Comparison of ENCODE assay signal across 15 cellular contexts in genomic region chr1:24486296-24487065, GRCh38. TPM values are rescaled to one million over a fixed set of nuclear protein-coding genes. Genes with fewer than 3 reads are reported as not detected.
DNase-seq lines count a peak whose midpoint lies in the region; ATAC-seq and TF ChIP-seq lines count a peak whose summit lies in the region.
"Had no signal": no experiment of that assay in that cellular context is flagged by ENCODE, and none has a peak within 500 bp of the region (broad histone marks: within the 10 kb centered on the region; RNA-seq: fewer than 3 reads in every experiment).

No MANE protein-coding gene starts in this region.

- no peak for ATAC-seq in activated naive CD4-positive, alpha-beta T cell treated with anti-CD3 and anti-CD28 coated beads, Interleukin-2, amount 50 U/mL, for 72 hours
- ATAC-seq in HG02970 (IDR thresholded peaks at IDR 0.05; ENCODE audit: low FRiP score, unreplicated experiment) = no peak
- ATAC-seq: lower lobe of right lung, Panc1 had no signal

- TF ChIP-seq CTCF in thyroid gland (IDR thresholded peaks at IDR 0.05) = no peak

- H3K4me1 ChIP-seq in thyroid gland = no peaks in the 10 kb centered on the region
- H3K4me1 ChIP-seq: transverse colon had no signal

- no peaks in the 10 kb centered on the region for H3K27me3 ChIP-seq in thyroid gland
- H3K27me3 ChIP-seq: transverse colon had no signal

- H3K9me3 ChIP-seq in thyroid gland = no peaks in the 10 kb centered on the region
- H3K9me3 ChIP-seq: lower lobe of right lung, transverse colon had no signal

- peaks cover 0 to 5% of the 10 kb centered on the region in 2 donors for H3K9me3 Mint-ChIP-seq in activated naive CD4-positive, alpha-beta T cell treated with anti-CD3 and anti-CD28 coated beads, Interleukin-2, amount 50 U/mL, for 72 hours

- no peak overlapping the region for H3K27ac ChIP-seq in thyroid gland
- H3K27ac ChIP-seq: lower lobe of right lung, transverse colon had no signal

- DNase-seq in activated gamma-delta T cell treated with Interleukin-2 at 50 U/mL for 16 hours (peak; percentile 34), activated gamma-delta T cell (lab: John Stamatoyannopoulos, UW) (no peak), T-helper 1 cell (peak in 4 of 5 donors; percentile 35 to 63 (median 50)), thyroid gland (no peak), midbrain (lab: John Stamatoyannopoulos, UW) (no peak)
- no peak for DNase-seq in activated naive CD4-positive, alpha-beta T cell treated with anti-CD3 and anti-CD28 coated beads, Interleukin-2, amount 50 U/mL, for 72 hours (ENCODE audit: low spot score in 2 of 2)
- peak; percentile 25 to 84 (median 64) for DNase-seq in stimulated activated naive CD4-positive, alpha-beta T cell (lab: John Stamatoyannopoulos, UW)
- DNase-seq: amygdala, Calu3, lower lobe of right lung, NCI-H1694, NCI-H510A treated with DMSO at 0.1 percent for 48 hours, transverse colon had no signal

- 85 to 91% methylated on average over 9 of the region's 9 CpGs for WGBS in thyroid gland, 2 donors

- H3K36me3 ChIP-seq in thyroid gland = no peaks in the 10 kb centered on the region
- H3K36me3 ChIP-seq: lower lobe of right lung, transverse colon had no signal

- TF ChIP-seq POLR2A in thyroid gland (IDR thresholded peaks at IDR 0.05) = no peak

- H3K27ac Mint-ChIP-seq in activated naive CD4-positive, alpha-beta T cell treated with anti-CD3 and anti-CD28 coated beads, Interleukin-2, amount 50 U/mL, for 72 hours = peak overlapping the region; percentile 83 to 85

- peaks cover 0 to 25% of the 10 kb centered on the region in 2 donors for H3K36me3 Mint-ChIP-seq in activated naive CD4-positive, alpha-beta T cell treated with anti-CD3 and anti-CD28 coated beads, Interleukin-2, amount 50 U/mL, for 72 hours

- intact Hi-C loops in thyroid gland (cut with DNase I) = no loop called here

- no peak overlapping the region for H3K4me3 ChIP-seq in thyroid gland (replicated peaks in 1 of 3)
- H3K4me3 ChIP-seq: lower lobe of right lung, transverse colon had no signal

RNA-seq across cellular contexts. Expression of gene RCAN3, which starts 16.2 kb away (rescaled TPM):
- total RNA-seq in activated naive CD4-positive, alpha-beta T cell treated with anti-CD3 and anti-CD28 coated beads, Interleukin-2, amount 50 U/mL, for 72 hours = 10 to 100 TPM; 43.6 to 51.8 TPM
- 10 to 100 TPM; 25.6 to 37.9 (median 35.2) TPM for total RNA-seq in thyroid gland

Comparison
In these comparisons a context has a peak if more than half of its experiments do, and no peak if none do; other contexts are left out.
1. DNase-seq: peak in activated gamma-delta T cell treated with Interleukin-2 at 50 U/mL for 16 hours (single experiment), T-helper 1 cell (4 of 5) and stimulated activated naive CD4-positive, alpha-beta T cell (6 of 6); none in activated gamma-delta T cell (single experiment), activated naive CD4-positive, alpha-beta T cell treated with anti-CD3 and anti-CD28 coated beads, Interleukin-2, amount 50 U/mL, for 72 hours (0 of 2), thyroid gland (0 of 2) and midbrain (single experiment).